Comparison of ENCODE assay signal across 18 cellular contexts in the genomic region with DNA sequence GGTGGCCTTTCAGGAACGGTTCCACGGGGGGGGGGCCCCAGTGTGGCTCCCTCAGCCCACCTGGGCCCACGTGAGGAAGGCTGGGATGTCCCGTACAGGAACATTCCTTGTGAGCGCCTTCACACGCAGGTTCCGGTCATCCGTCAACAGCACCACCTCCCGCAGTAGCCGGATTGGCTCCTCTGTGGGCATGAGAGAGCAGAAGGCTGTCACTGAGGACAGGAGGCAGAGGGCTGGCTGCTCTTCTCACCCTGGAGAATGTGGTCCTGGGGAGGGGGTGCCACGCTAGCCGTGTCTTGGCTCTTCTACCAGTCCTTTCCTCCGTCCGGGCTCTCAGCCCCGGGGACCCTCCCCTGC. TPM values are rescaled to one million over a fixed set of nuclear protein-coding genes. Genes with fewer than 3 reads are reported as not detected.
DNase-seq lines count a peak whose midpoint lies in the region; ATAC-seq and TF ChIP-seq lines count a peak whose summit lies in the region.
"Had no signal": no experiment of that assay in that cellular context is flagged by ENCODE, and none has a peak within 500 bp of the region (broad histone marks: within the 10 kb centered on the region; RNA-seq: fewer than 3 reads in every experiment).

No MANE protein-coding gene starts in this region.

- H3K4me3 ChIP-seq in fibroblast of villous mesenchyme (ENCODE audit: low read depth, low read length) (no peak overlapping the region), prostate gland (no peak overlapping the region), urinary bladder (ENCODE audit: low read depth, low read length) (no peak overlapping the region)
- no peak overlapping the region for H3K4me3 ChIP-seq in effector memory CD4-positive, alpha-beta T cell (ENCODE audit: insufficient read depth, low read depth, low read length, poor library complexity, severe bottlenecking)

- H3K9me3 ChIP-seq in prostate gland = no peaks in the 10 kb centered on the region
- no peaks in the 10 kb centered on the region for H3K9me3 ChIP-seq in effector memory CD4-positive, alpha-beta T cell (ENCODE audit: control insufficient read depth, low read length)

- H3K27me3 ChIP-seq in prostate gland (replicated peaks; ENCODE audit: insufficient read depth) = no peaks in the 10 kb centered on the region
- H3K27me3 ChIP-seq in effector memory CD4-positive, alpha-beta T cell (replicated peaks; ENCODE audit: control insufficient read depth, insufficient read depth, low read length, poor library complexity, severe bottlenecking) = no peaks in the 10 kb centered on the region

- no peak for ATAC-seq in Right ventricle myocardium inferior
- ATAC-seq in WTC11 = no peak
- ATAC-seq: activated T-cell treated with anti-CD3 and anti-CD28 coated beads, Interleukin-2, amount 50 U/mL, for 4 hours; naive thymus-derived CD8-positive, alpha-beta T cell had no signal

- H3K4me3 Mint-ChIP-seq in WTC11 = no peak overlapping the region
- H3K4me3 Mint-ChIP-seq: activated T-cell treated with anti-CD3 and anti-CD28 coated beads, Interleukin-2, amount 50 U/mL, for 4 hours; T-helper 1 cell treated with Interleukin-12 subunit alpha and Interleukin-12 subunit beta and Interleukin-4 antibody, amounts not matched to agents 30 μg/mL and 1 μg/mL, for 36 hours had no signal

- WGBS in prostate gland = 64% methylated on average over 15 of the region's 15 CpGs
- 54% methylated on average over 15 of the region's 15 CpGs for WGBS in urinary bladder

- CTCF ChIA-PET in WTC11 (lab: Charles Lee) = no interaction called here

- no peak for TF ChIP-seq POLR2A in prostate gland (IDR thresholded peaks at IDR 0.05)

- peaks cover 43% of the 10 kb centered on the region for H3K27me3 Mint-ChIP-seq in WTC11 (ENCODE audit: low read depth)
- H3K27me3 Mint-ChIP-seq: activated CD4-positive, alpha-beta T cell treated with anti-CD3 and anti-CD28 coated beads, Interleukin-2, amount 10 ng/mL, durations not matched to agents 7 days and 5 days had no signal

- POLR2A ChIA-PET in WTC11 (lab: Charles Lee) = no interaction called here

- H3K4me1 Mint-ChIP-seq in WTC11 = peaks cover 36% of the 10 kb centered on the region

- peaks cover 3% of the 10 kb centered on the region for H3K36me3 Mint-ChIP-seq in WTC11

- H3K36me3 ChIP-seq in prostate gland (no peaks in the 10 kb centered on the region), urinary bladder (ENCODE audit: insufficient read depth) (no peaks in the 10 kb centered on the region)
- H3K36me3 ChIP-seq in effector memory CD4-positive, alpha-beta T cell (ENCODE audit: control insufficient read depth, insufficient read depth, low read length) = peaks cover 48% of the 10 kb centered on the region

- H3K27ac ChIP-seq in prostate gland (peak overlapping the region; percentile 75 to 82), urinary bladder (ENCODE audit: low read depth) (peak overlapping the region; percentile 65)
- H3K27ac ChIP-seq in effector memory CD4-positive, alpha-beta T cell (ENCODE audit: insufficient read depth, low read length, poor library complexity, severe bottlenecking) = no peak overlapping the region

- H3K9me3 Mint-ChIP-seq in WTC11 = no peaks in the 10 kb centered on the region
- H3K9me3 Mint-ChIP-seq: activated CD4-positive, alpha-beta T cell treated with anti-CD3 and anti-CD28 coated beads, Interleukin-2, amount 10 ng/mL, durations not matched to agents 7 days and 5 days; activated T-cell treated with anti-CD3 and anti-CD28 coated beads, Interleukin-2, amount 50 U/mL, for 4 hours; naive thymus-derived CD8-positive, alpha-beta T cell; T-helper 1 cell treated with Interleukin-12 subunit alpha and Interleukin-12 subunit beta and Interleukin-4 antibody, amounts not matched to agents 30 μg/mL and 1 μg/mL, for 36 hours had no signal

- H3K4me1 ChIP-seq in prostate gland (replicated peaks) (no peaks in the 10 kb centered on the region), urinary bladder (ENCODE audit: insufficient read depth) (peaks cover 2% of the 10 kb centered on the region)
- peaks cover 4% of the 10 kb centered on the region for H3K4me1 ChIP-seq in effector memory CD4-positive, alpha-beta T cell (ENCODE audit: control insufficient read depth, insufficient read depth, low read length, poor library complexity, severe bottlenecking)

- H3K27ac Mint-ChIP-seq in WTC11 = no peak overlapping the region

- DNase-seq in Right ventricle myocardium inferior (ENCODE audit: missing footprints) (peak; percentile 52), cardiac septum (ENCODE audit: low spot score) (no peak), fibroblast of villous mesenchyme (ENCODE audit: low read depth) (peak; percentile 43), prostate gland (ENCODE audit: low spot score) (no peak), WTC11 (ENCODE audit: low spot score) (no peak), RPMI8226 (no peak)
- no peak for DNase-seq in effector memory CD4-positive, alpha-beta T cell
- DNase-seq: ACHN; activated CD4-positive, alpha-beta T cell treated with anti-CD3 and anti-CD28 coated beads, Interleukin-2, amount 10 ng/mL, durations not matched to agents 7 days and 5 days; activated T-cell treated with anti-CD3 and anti-CD28 coated beads, Interleukin-2, amount 50 U/mL, for 4 hours; anterior cingulate cortex; Kasumi-1; NCI-H187; NCI-H526 treated with DMSO at 0.1 percent for 48 hours; stimulated activated naive CD4-positive, alpha-beta T cell had no signal

- TF ChIP-seq CTCF in fibroblast of villous mesenchyme (IDR thresholded peaks at IDR 0.05; ENCODE audit: insufficient read depth, low read depth, low read length) = no peak
- no peak for TF ChIP-seq CTCF in prostate gland (IDR thresholded peaks at IDR 0.05)
- no peak for TF ChIP-seq CTCF in WTC11 (IDR thresholded peaks at IDR 0.05)

- intact Hi-C loops in Right ventricle myocardium inferior (cut with DNase I) (no loop called here), cardiac septum (cut with DNase I) (no loop called here), prostate gland (cut with DNase I) (no loop called here)

TF ChIP-seq in WTC11, 78 proteins besides CTCF, POLR2A, EP300 and RAD21 (continues in another document):
- no peak for TF ChIP-seq ETV6 (CRISPR knock-in tag; IDR thresholded peaks at IDR 0.05)
- TF ChIP-seq, protein P1, sequence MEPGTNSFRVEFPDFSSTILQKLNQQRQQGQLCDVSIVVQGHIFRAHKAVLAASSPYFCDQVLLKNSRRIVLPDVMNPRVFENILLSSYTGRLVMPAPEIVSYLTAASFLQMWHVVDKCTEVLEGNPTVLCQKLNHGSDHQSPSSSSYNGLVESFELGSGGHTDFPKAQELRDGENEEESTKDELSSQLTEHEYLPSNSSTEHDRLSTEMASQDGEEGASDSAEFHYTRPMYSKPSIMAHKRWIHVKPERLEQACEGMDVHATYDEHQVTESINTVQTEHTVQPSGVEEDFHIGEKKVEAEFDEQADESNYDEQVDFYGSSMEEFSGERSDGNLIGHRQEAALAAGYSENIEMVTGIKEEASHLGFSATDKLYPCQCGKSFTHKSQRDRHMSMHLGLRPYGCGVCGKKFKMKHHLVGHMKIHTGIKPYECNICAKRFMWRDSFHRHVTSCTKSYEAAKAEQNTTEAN (CRISPR knock-in tag; IDR thresholded peaks at IDR 0.05) = no peak
- TF ChIP-seq, protein P2, sequence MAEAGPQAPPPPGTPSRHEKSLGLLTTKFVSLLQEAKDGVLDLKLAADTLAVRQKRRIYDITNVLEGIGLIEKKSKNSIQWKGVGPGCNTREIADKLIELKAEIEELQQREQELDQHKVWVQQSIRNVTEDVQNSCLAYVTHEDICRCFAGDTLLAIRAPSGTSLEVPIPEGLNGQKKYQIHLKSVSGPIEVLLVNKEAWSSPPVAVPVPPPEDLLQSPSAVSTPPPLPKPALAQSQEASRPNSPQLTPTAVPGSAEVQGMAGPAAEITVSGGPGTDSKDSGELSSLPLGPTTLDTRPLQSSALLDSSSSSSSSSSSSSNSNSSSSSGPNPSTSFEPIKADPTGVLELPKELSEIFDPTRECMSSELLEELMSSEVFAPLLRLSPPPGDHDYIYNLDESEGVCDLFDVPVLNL (CRISPR knock-in tag; IDR thresholded peaks at IDR 0.05; ENCODE audit: borderline replicate concordance, low read depth) = no peak
- TF ChIP-seq ZNF396 (CRISPR knock-in tag; IDR thresholded peaks at IDR 0.05; ENCODE audit: borderline replicate concordance) = no peak
- no peak for TF ChIP-seq ZNF317 (CRISPR knock-in tag; IDR thresholded peaks at IDR 0.05; ENCODE audit: borderline replicate concordance, low read depth)
- TF ChIP-seq, protein P3, sequence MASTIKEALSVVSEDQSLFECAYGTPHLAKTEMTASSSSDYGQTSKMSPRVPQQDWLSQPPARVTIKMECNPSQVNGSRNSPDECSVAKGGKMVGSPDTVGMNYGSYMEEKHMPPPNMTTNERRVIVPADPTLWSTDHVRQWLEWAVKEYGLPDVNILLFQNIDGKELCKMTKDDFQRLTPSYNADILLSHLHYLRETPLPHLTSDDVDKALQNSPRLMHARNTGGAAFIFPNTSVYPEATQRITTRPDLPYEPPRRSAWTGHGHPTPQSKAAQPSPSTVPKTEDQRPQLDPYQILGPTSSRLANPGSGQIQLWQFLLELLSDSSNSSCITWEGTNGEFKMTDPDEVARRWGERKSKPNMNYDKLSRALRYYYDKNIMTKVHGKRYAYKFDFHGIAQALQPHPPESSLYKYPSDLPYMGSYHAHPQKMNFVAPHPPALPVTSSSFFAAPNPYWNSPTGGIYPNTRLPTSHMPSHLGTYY (CRISPR knock-in tag; IDR thresholded peaks at IDR 0.05) = no peak
- no peak for TF ChIP-seq SP1 (CRISPR knock-in tag; conservative IDR thresholded peaks at IDR 0.05)
- no peak for TF ChIP-seq ZBTB21 (CRISPR knock-in tag; IDR thresholded peaks at IDR 0.05; ENCODE audit: borderline replicate concordance)
- TF ChIP-seq GABPB1 (CRISPR knock-in tag; IDR thresholded peaks at IDR 0.05) = no peak

RNA-seq across cellular contexts. Expression of a gene that starts 6.5 kb away (rescaled TPM):
- 22.7 TPM for total RNA-seq in Right ventricle myocardium inferior
- 15.0 TPM for total RNA-seq in cardiac septum
- 81.6 and 102 TPM in 2 replicates for total RNA-seq in fibroblast of villous mesenchyme
- total RNA-seq in prostate gland = 10 to 100 TPM; 20.5 to 33.1 TPM
- 31.4 TPM for total RNA-seq in urinary bladder
- polyA plus RNA-seq in urinary bladder = 19.2 TPM
- total RNA-seq in WTC11 (2021) = 0.37 to 0.46 TPM (median 0.39 TPM) in 3 replicates

RNA-seq across cellular contexts. Expression of a gene that starts 19.6 kb away (rescaled TPM):
- total RNA-seq in Right ventricle myocardium inferior = 14.3 TPM
- 19.8 TPM for total RNA-seq in cardiac septum
- 48.4 and 61.8 TPM in 2 replicates for total RNA-seq in fibroblast of villous mesenchyme
- total RNA-seq in prostate gland = 10 to 100 TPM; 52.2 to 57.5 TPM
- 9.5 TPM for total RNA-seq in urinary bladder
- polyA plus RNA-seq in urinary bladder = 40.1 TPM
- total RNA-seq in WTC11 (2021) = 18.4 to 23.5 TPM (median 20.5 TPM) in 3 replicates

RNA-seq across cellular contexts. Expression of a gene that starts 31.5 kb away (rescaled TPM):
- total RNA-seq in Right ventricle myocardium inferior = 24.1 TPM
- 28.8 TPM for total RNA-seq in cardiac septum
- total RNA-seq in fibroblast of villous mesenchyme = 45.1 and 58.7 TPM in 2 replicates
- 10 to 100 TPM; 61.4 to 84.1 TPM for total RNA-seq in prostate gland
- 17.4 TPM for total RNA-seq in urinary bladder
- polyA plus RNA-seq in urinary bladder = 36.5 TPM
- total RNA-seq in WTC11 (2021) = 29.5 to 43.2 TPM (median 33.0 TPM) in 3 replicates

RNA-seq across cellular contexts. Expression of a gene that starts 36.3 kb away (rescaled TPM):
- total RNA-seq in Right ventricle myocardium inferior = 3.2 TPM
- 0.32 TPM for total RNA-seq in cardiac septum
- 0.43 TPM in 1 of 2 replicates, not detected in the other for total RNA-seq in fibroblast of villous mesenchyme
- total RNA-seq in prostate gland = 10 to 100 TPM in 1 of 2 donors, 1 to 10 TPM in 1; 8.3 to 21.5 TPM
- total RNA-seq in urinary bladder = 1.3 TPM
- polyA plus RNA-seq in urinary bladder = 4.5 TPM
- total RNA-seq in WTC11 (2021) = 0.27 to 0.72 TPM (median 0.37 TPM) in 3 replicates

Comparison
In these comparisons a context has a peak if more than half of its experiments do, and no peak if none do; other contexts are left out.
1. DNase-seq: peak in Right ventricle myocardium inferior (single experiment) and fibroblast of villous mesenchyme (single experiment); none in cardiac septum (single experiment), prostate gland (single experiment), effector memory CD4-positive, alpha-beta T cell (0 of 3), WTC11 (single experiment) and RPMI8226 (single experiment).
2. RNA of a gene that starts 6.5 kb away (total RNA-seq): 81.6 to 102 TPM in fibroblast of villous mesenchyme, 20.5 to 33.1 TPM in prostate gland, 31.4 TPM in urinary bladder (single experiment), 22.7 TPM in Right ventricle myocardium inferior (single experiment) and 15.0 TPM in cardiac septum (single experiment); 0.37 to 0.46 TPM in WTC11; every median in the first group is over 10 times any median in the second.